1 cellular context compared by ENCODE assay signal in the genomic region with DNA sequence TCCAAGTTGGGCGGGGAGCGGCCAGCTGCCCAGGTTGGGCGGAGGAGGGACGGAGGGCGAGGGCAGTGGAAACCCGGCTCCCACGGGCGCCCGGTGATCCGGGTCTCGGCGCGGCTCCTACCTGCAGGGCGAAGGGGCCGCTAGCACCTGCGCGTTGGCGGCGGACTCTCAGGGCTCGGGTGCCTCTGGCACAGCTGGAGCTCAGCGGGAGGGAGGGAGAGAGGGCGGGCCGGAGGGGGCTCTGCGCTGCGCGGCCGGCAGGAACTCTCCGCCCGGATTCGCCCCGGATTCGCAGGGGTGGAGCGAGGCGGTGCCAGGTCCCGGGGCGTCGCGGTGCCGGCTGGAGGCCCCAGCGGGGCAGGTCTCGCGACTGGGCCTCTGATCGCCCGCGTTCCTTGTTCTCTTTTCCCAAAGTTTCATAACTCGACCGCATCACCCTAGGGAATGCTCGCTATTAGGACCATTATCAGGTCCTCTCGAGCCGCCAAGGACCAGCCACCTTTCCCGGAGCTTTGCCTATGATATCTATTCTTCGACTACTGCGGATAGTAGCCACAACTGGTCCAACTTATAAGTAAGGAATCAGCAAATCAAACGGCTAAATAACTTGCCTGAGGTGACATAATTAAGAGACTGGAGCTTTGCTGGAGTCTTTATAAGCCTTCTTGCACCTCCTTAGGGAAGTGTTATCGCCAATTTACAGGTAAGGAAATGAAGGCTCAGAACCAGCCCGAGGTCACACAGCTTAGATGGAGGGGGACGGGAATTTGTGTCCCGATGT.
A peak's percentile ranks its signal among the peaks of the same experiment; 100 is the strongest.
TF ChIP-seq lines count a peak whose summit lies in the region.

A gene with protein sequence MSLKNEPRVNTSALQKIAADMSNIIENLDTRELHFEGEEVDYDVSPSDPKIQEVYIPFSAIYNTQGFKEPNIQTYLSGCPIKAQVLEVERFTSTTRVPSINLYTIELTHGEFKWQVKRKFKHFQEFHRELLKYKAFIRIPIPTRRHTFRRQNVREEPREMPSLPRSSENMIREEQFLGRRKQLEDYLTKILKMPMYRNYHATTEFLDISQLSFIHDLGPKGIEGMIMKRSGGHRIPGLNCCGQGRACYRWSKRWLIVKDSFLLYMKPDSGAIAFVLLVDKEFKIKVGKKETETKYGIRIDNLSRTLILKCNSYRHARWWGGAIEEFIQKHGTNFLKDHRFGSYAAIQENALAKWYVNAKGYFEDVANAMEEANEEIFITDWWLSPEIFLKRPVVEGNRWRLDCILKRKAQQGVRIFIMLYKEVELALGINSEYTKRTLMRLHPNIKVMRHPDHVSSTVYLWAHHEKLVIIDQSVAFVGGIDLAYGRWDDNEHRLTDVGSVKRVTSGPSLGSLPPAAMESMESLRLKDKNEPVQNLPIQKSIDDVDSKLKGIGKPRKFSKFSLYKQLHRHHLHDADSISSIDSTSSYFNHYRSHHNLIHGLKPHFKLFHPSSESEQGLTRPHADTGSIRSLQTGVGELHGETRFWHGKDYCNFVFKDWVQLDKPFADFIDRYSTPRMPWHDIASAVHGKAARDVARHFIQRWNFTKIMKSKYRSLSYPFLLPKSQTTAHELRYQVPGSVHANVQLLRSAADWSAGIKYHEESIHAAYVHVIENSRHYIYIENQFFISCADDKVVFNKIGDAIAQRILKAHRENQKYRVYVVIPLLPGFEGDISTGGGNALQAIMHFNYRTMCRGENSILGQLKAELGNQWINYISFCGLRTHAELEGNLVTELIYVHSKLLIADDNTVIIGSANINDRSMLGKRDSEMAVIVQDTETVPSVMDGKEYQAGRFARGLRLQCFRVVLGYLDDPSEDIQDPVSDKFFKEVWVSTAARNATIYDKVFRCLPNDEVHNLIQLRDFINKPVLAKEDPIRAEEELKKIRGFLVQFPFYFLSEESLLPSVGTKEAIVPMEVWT (minus strand): TSS at position 206 of the 781 bp plus-strand sequence. CDS start 72,432 bp downstream, outside the sequence.

TF ChIP-seq in HEK293, 187 proteins besides CTCF, POLR2A, EP300 and RAD21 (continued from another document and continues in another):
- TF ChIP-seq SP7 (tag by site-specific recombination; IDR thresholded peaks at IDR 0.05) = peak; percentile 90
- no peak for TF ChIP-seq ZNF747 (tag by site-specific recombination; IDR thresholded peaks at IDR 0.05)
- TF ChIP-seq, protein P1, sequence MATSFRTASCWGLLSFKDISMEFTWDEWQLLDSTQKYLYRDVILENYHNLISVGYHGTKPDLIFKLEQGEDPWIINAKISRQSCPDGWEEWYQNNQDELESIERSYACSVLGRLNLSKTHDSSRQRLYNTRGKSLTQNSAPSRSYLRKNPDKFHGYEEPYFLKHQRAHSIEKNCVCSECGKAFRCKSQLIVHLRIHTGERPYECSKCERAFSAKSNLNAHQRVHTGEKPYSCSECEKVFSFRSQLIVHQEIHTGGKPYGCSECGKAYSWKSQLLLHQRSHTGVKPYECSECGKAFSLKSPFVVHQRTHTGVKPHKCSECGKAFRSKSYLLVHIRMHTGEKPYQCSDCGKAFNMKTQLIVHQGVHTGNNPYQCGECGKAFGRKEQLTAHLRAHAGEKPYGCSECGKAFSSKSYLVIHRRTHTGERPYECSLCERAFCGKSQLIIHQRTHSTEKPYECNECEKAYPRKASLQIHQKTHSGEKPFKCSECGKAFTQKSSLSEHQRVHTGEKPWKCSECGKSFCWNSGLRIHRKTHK (tag by site-specific recombination; IDR thresholded peaks at IDR 0.05) = no peak
- TF ChIP-seq ZNF600 (tag by site-specific recombination; IDR thresholded peaks at IDR 0.05) = peak; percentile 77; the same call in 1 of the 2 replicates
- peak; percentile 64 for TF ChIP-seq ZNF629 (tag by site-specific recombination; IDR thresholded peaks at IDR 0.05)
- TF ChIP-seq ZNF114 (tag by site-specific recombination; IDR thresholded peaks at IDR 0.05) = no peak
- TF ChIP-seq HOXC10 (CRISPR knock-in tag; IDR thresholded peaks at IDR 0.05) = no peak
- no peak for TF ChIP-seq ZNF184 (tag by site-specific recombination; IDR thresholded peaks at IDR 0.05)
- no peak for TF ChIP-seq ZNF549 (tag by site-specific recombination; IDR thresholded peaks at IDR 0.05)
- TF ChIP-seq, protein P2, sequence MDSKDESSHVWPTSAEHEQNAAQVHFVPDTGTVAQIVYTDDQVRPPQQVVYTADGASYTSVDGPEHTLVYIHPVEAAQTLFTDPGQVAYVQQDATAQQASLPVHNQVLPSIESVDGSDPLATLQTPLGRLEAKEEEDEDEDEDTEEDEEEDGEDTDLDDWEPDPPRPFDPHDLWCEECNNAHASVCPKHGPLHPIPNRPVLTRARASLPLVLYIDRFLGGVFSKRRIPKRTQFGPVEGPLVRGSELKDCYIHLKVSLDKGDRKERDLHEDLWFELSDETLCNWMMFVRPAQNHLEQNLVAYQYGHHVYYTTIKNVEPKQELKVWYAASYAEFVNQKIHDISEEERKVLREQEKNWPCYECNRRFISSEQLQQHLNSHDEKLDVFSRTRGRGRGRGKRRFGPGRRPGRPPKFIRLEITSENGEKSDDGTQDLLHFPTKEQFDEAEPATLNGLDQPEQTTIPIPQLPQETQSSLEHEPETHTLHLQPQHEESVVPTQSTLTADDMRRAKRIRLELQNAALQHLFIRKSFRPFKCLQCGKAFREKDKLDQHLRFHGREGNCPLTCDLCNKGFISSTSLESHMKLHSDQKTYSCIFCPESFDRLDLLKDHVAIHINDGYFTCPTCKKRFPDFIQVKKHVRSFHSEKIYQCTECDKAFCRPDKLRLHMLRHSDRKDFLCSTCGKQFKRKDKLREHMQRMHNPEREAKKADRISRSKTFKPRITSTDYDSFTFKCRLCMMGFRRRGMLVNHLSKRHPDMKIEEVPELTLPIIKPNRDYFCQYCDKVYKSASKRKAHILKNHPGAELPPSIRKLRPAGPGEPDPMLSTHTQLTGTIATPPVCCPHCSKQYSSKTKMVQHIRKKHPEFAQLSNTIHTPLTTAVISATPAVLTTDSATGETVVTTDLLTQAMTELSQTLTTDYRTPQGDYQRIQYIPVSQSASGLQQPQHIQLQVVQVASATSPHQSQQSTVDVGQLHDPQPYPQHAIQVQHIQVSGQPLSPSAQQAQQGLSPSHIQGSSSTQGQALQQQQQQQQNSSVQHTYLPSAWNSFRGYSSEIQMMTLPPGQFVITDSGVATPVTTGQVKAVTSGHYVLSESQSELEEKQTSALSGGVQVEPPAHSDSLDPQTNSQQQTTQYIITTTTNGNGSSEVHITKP (tag by site-specific recombination; IDR thresholded peaks at IDR 0.05) = no peak; the same call in 1 of the 2 replicates
- TF ChIP-seq, protein P3, sequence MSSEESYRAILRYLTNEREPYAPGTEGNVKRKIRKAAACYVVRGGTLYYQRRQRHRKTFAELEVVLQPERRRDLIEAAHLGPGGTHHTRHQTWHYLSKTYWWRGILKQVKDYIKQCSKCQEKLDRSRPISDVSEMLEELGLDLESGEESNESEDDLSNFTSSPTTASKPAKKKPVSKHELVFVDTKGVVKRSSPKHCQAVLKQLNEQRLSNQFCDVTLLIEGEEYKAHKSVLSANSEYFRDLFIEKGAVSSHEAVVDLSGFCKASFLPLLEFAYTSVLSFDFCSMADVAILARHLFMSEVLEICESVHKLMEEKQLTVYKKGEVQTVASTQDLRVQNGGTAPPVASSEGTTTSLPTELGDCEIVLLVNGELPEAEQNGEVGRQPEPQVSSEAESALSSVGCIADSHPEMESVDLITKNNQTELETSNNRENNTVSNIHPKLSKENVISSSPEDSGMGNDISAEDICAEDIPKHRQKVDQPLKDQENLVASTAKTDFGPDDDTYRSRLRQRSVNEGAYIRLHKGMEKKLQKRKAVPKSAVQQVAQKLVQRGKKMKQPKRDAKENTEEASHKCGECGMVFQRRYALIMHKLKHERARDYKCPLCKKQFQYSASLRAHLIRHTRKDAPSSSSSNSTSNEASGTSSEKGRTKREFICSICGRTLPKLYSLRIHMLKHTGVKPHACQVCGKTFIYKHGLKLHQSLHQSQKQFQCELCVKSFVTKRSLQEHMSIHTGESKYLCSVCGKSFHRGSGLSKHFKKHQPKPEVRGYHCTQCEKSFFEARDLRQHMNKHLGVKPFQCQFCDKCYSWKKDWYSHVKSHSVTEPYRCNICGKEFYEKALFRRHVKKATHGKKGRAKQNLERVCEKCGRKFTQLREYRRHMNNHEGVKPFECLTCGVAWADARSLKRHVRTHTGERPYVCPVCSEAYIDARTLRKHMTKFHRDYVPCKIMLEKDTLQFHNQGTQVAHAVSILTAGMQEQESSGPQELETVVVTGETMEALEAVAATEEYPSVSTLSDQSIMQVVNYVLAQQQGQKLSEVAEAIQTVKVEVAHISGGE (tag by site-specific recombination; conservative IDR thresholded peaks at IDR 0.05; ENCODE audit: low read depth) = 0 out of 2 replicates have a peak, but pooled peaks have one; percentile 13
- TF ChIP-seq ZSCAN30 (tag by site-specific recombination; IDR thresholded peaks at IDR 0.05) = no peak; the same call in none of the 2 replicates
- TF ChIP-seq ZNF266 (tag by site-specific recombination; IDR thresholded peaks at IDR 0.05; ENCODE audit: low read depth) = no peak
- no peak for TF ChIP-seq ZNF248 (tag by site-specific recombination; IDR thresholded peaks at IDR 0.05)
- 0 out of 2 replicates have a peak, but pooled peaks have one; percentile 43 for TF ChIP-seq ZNF610 (tag by site-specific recombination; IDR thresholded peaks at IDR 0.05; ENCODE audit: borderline replicate concordance)
- TF ChIP-seq, protein P4, sequence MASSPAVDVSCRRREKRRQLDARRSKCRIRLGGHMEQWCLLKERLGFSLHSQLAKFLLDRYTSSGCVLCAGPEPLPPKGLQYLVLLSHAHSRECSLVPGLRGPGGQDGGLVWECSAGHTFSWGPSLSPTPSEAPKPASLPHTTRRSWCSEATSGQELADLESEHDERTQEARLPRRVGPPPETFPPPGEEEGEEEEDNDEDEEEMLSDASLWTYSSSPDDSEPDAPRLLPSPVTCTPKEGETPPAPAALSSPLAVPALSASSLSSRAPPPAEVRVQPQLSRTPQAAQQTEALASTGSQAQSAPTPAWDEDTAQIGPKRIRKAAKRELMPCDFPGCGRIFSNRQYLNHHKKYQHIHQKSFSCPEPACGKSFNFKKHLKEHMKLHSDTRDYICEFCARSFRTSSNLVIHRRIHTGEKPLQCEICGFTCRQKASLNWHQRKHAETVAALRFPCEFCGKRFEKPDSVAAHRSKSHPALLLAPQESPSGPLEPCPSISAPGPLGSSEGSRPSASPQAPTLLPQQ (tag by site-specific recombination; IDR thresholded peaks at IDR 0.05) = peak; percentile 48; the same call in 1 of the 2 replicates
- TF ChIP-seq ZBTB7A (tag by site-specific recombination; IDR thresholded peaks at IDR 0.05; ENCODE audit: low read depth) = peak; percentile 75
- TF ChIP-seq FEZF1 (tag by site-specific recombination; IDR thresholded peaks at IDR 0.05) = 0 out of 2 replicates have a peak, but pooled peaks have one; percentile 26
- TF ChIP-seq, protein P5, sequence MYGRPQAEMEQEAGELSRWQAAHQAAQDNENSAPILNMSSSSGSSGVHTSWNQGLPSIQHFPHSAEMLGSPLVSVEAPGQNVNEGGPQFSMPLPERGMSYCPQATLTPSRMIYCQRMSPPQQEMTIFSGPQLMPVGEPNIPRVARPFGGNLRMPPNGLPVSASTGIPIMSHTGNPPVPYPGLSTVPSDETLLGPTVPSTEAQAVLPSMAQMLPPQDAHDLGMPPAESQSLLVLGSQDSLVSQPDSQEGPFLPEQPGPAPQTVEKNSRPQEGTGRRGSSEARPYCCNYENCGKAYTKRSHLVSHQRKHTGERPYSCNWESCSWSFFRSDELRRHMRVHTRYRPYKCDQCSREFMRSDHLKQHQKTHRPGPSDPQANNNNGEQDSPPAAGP (tag by site-specific recombination; IDR thresholded peaks at IDR 0.05) = peak; percentile 79; the same call in 1 of the 2 replicates
- peak; percentile 36; the same call in 1 of the 2 replicates for TF ChIP-seq ZNF660 (tag by site-specific recombination; IDR thresholded peaks at IDR 0.05)
- TF ChIP-seq, protein P6, sequence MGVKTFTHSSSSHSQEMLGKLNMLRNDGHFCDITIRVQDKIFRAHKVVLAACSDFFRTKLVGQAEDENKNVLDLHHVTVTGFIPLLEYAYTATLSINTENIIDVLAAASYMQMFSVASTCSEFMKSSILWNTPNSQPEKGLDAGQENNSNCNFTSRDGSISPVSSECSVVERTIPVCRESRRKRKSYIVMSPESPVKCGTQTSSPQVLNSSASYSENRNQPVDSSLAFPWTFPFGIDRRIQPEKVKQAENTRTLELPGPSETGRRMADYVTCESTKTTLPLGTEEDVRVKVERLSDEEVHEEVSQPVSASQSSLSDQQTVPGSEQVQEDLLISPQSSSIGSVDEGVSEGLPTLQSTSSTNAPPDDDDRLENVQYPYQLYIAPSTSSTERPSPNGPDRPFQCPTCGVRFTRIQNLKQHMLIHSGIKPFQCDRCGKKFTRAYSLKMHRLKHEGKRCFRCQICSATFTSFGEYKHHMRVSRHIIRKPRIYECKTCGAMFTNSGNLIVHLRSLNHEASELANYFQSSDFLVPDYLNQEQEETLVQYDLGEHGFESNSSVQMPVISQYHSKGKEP (tag by site-specific recombination; IDR thresholded peaks at IDR 0.05) = 0 out of 2 replicates have a peak, but pooled peaks have one; percentile 22
- TF ChIP-seq, protein P7, sequence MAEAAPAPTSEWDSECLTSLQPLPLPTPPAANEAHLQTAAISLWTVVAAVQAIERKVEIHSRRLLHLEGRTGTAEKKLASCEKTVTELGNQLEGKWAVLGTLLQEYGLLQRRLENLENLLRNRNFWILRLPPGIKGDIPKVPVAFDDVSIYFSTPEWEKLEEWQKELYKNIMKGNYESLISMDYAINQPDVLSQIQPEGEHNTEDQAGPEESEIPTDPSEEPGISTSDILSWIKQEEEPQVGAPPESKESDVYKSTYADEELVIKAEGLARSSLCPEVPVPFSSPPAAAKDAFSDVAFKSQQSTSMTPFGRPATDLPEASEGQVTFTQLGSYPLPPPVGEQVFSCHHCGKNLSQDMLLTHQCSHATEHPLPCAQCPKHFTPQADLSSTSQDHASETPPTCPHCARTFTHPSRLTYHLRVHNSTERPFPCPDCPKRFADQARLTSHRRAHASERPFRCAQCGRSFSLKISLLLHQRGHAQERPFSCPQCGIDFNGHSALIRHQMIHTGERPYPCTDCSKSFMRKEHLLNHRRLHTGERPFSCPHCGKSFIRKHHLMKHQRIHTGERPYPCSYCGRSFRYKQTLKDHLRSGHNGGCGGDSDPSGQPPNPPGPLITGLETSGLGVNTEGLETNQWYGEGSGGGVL (tag by site-specific recombination; IDR thresholded peaks at IDR 0.05) = peak; percentile 76
- TF ChIP-seq ZNF341 (tag by site-specific recombination; IDR thresholded peaks at IDR 0.05; ENCODE audit: low read depth) = peak; percentile 42
- peak; percentile 84 for TF ChIP-seq ZBTB17 (tag by site-specific recombination; IDR thresholded peaks at IDR 0.05)
- TF ChIP-seq, protein P8, sequence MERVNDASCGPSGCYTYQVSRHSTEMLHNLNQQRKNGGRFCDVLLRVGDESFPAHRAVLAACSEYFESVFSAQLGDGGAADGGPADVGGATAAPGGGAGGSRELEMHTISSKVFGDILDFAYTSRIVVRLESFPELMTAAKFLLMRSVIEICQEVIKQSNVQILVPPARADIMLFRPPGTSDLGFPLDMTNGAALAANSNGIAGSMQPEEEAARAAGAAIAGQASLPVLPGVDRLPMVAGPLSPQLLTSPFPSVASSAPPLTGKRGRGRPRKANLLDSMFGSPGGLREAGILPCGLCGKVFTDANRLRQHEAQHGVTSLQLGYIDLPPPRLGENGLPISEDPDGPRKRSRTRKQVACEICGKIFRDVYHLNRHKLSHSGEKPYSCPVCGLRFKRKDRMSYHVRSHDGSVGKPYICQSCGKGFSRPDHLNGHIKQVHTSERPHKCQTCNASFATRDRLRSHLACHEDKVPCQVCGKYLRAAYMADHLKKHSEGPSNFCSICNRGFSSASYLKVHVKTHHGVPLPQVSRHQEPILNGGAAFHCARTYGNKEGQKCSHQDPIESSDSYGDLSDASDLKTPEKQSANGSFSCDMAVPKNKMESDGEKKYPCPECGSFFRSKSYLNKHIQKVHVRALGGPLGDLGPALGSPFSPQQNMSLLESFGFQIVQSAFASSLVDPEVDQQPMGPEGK (tag by site-specific recombination; IDR thresholded peaks at IDR 0.05) = peak; percentile 88
- 0 out of 2 replicates have a peak, but pooled peaks have one; percentile 30 for TF ChIP-seq ZSCAN16 (tag by site-specific recombination; IDR thresholded peaks at IDR 0.05)
- TF ChIP-seq ZNF335 (tag by site-specific recombination; conservative IDR thresholded peaks at IDR 0.05) = no peak; the same call in 1 of the 2 replicates
- peak; percentile 89 for TF ChIP-seq ZNF561 (tag by site-specific recombination; IDR thresholded peaks at IDR 0.05; ENCODE audit: borderline replicate concordance)
- peak; percentile 80 for TF ChIP-seq SP3 (tag by site-specific recombination; IDR thresholded peaks at IDR 0.05)
